15 cellular contexts compared by ENCODE assay signal in genomic region chr11:118657238-118657637, GRCh38. TPM values are rescaled to one million over a fixed set of nuclear protein-coding genes. Genes with fewer than 3 reads are reported as not detected.
DNase-seq lines count a peak whose midpoint lies in the region; ATAC-seq and TF ChIP-seq lines count a peak whose summit lies in the region.
"Had no signal": no experiment of that assay in that cellular context is flagged by ENCODE, and none has a peak within 500 bp of the region (broad histone marks: within the 10 kb centered on the region; RNA-seq: fewer than 3 reads in every experiment).

No MANE protein-coding gene starts in this region.

- H3K36me3 Mint-ChIP-seq in nephron (ENCODE audit: low read depth), result peaks cover 41% of the 10 kb centered on the region

- no peak for ATAC-seq in HG02678 (IDR thresholded peaks at IDR 0.05; ENCODE audit: unreplicated experiment)
- ATAC-seq: left lobe of liver had no signal

- peaks cover 5% of the 10 kb centered on the region for H3K4me1 Mint-ChIP-seq in nephron

- DNase-seq in ELF-1 (ENCODE audit: low read depth, low spot score), result peak; percentile 23
- peak; percentile 22 for DNase-seq in HT1080 (ENCODE audit: low read depth)
- DNase-seq in RWPE1 (ENCODE audit: low spot score), result no peak
- no peak for DNase-seq in NCI-H524 (lab: John Stamatoyannopoulos, UW)
- no peak for DNase-seq in activated CD8-positive, alpha-beta memory T cell treated with anti-CD3 and anti-CD28 coated beads, Interleukin-2, amount 50 U/mL, for 4 hours
- DNase-seq: activated CD4-positive, alpha-beta T cell treated with anti-CD3 and anti-CD28 coated beads, Interleukin-2, amount 50 U/mL, for 48 hours; activated T-cell treated with anti-CD3 and anti-CD28 coated beads, Interleukin-2, amount 50 U/mL, for 48 hours; BE2C; DMS153; MG63 had no signal

- no peak overlapping the region for H3K4me3 Mint-ChIP-seq in nephron

- H3K27ac Mint-ChIP-seq in nephron, result peak overlapping the region; percentile 7 to 68 (median 30)

- POLR2A ChIA-PET in RWPE1 (lab: Yijun Ruan, JAX; ENCODE audit: low non-redundant PET), result interaction anchor here (0.6 kb wide), 1 partner anchor 11 kb away, joined by 3 read pairs; no protein-coding TSS in a partner anchor

- H3K9me3 Mint-ChIP-seq in nephron, result no peaks in the 10 kb centered on the region

- H3K27ac ChIP-seq in RWPE1, result peak overlapping the region; percentile 82

- H3K27me3 Mint-ChIP-seq in nephron (ENCODE audit: low read depth), result peaks cover 4% of the 10 kb centered on the region

- TF ChIP-seq CTCF in RWPE1 (conservative IDR thresholded peaks at IDR 0.05; ENCODE audit: low read depth), result no peak
- no peak for TF ChIP-seq CTCF in nephron (IDR thresholded peaks at IDR 0.05; ENCODE audit: unreplicated experiment in 3 of 3)

- CTCF ChIA-PET in RWPE1 (lab: Yijun Ruan, JAX), result interaction anchor here (0.5 to 1.4 kb wide), 5 partner anchors 9 to 33 kb away, joined by 3 to 5 read pairs (median 4); no protein-coding TSS in a partner anchor

RNA-seq across cellular contexts. Expression of gene TREH, which starts 22.2 kb away (rescaled TPM):
- not detected in 2 replicates for total RNA-seq in HT1080 (2014; rRNA removed; shearing (Covaris generic))
- not detected in 2 replicates for polyA plus RNA-seq in HT1080 (2015; cell fraction: cytosol; rRNA removed)
- not detected in 2 replicates for polyA plus RNA-seq in HT1080 (2015; cell fraction: nucleus; rRNA removed)
- total RNA-seq: fibroblast of villous mesenchyme, pulmonary artery endothelial cell had no signal

RNA-seq across cellular contexts. Expression of gene PHLDB1, which starts 49.8 kb away (rescaled TPM):
- 42.2 and 48.7 TPM in 2 replicates for total RNA-seq in HT1080 (2014; rRNA removed; shearing (Covaris generic))
- polyA plus RNA-seq in HT1080 (2015; cell fraction: cytosol; rRNA removed), result 33.0 TPM in 2 replicates
- polyA plus RNA-seq in HT1080 (2015; cell fraction: nucleus; rRNA removed), result 103 and 106 TPM in 2 replicates

Comparison
In these comparisons a context has a peak if more than half of its experiments do, and no peak if none do; other contexts are left out.
1. DNase-seq: peak in ELF-1 (single experiment) and HT1080 (single experiment); none in RWPE1 (single experiment), NCI-H524 (0 of 2) and activated CD8-positive, alpha-beta memory T cell treated with anti-CD3 and anti-CD28 coated beads, Interleukin-2, amount 50 U/mL, for 4 hours (single experiment).